In the genomic region with DNA sequence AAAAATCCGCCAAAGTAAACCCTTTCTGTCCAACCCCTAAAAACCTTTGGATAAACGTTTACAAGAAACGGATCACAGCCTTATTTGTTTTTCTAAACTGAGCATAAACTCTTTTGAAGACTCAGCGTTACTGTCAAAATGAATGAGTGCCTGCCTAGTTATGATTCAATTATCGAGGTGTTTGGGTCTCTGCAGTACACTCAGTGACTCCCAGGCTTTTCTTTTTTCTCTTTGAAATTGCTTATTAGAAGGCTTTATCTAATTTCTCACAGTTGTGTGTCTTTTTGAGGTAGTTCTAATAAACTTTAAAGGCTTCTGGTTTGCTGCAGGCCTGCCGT, we compare ENCODE assay signal across 1 cellular context.
TF ChIP-seq lines count a peak whose summit lies in the region.

No MANE protein-coding gene starts in this region.

TF ChIP-seq in H1, 55 proteins besides CTCF, POLR2A, EP300 and RAD21:
- no peak for TF ChIP-seq EGR1 (IDR thresholded peaks at IDR 0.05; ENCODE audit: borderline replicate concordance, low read depth, low read length)
- TF ChIP-seq SP4 (IDR thresholded peaks at IDR 0.05; ENCODE audit: low read length) = 0 out of 2 replicates have a peak, but pooled peaks have one; percentile 16
